In genomic region chr10:60778978-60779668, GRCh38 we compare ENCODE assay signal across 8 cellular contexts.
DNase-seq lines count a peak whose midpoint lies in the region; ATAC-seq and FAIRE-seq lines count a peak whose summit lies in the region.

No MANE protein-coding gene starts in this region.

- no peaks in the 10 kb centered on the region for H3K9me3 Mint-ChIP-seq in memory B cell

- H3K27me3 Mint-ChIP-seq in memory B cell: peaks cover 2% of the 10 kb centered on the region

- peak overlapping the region; percentile 88 to 100 (median 93) for H3K4me2 ChIP-seq in BLaER1 treated with 17β-estradiol and CSF1 and Interleukin-3, amounts not matched to agents 10 nM and 100 nM

- peak overlapping the region; percentile 91 for H3K4me3 Mint-ChIP-seq in memory B cell

- no peaks in the 10 kb centered on the region for H3K36me3 Mint-ChIP-seq in memory B cell

- ATAC-seq in HG03460 (IDR thresholded peaks at IDR 0.05; ENCODE audit: unreplicated experiment): peak; percentile 11
- peak; percentile 6 for ATAC-seq in memory B cell (ENCODE audit: low read depth)

- peaks cover 2% of the 10 kb centered on the region for H3K4me1 Mint-ChIP-seq in memory B cell

- 0 out of 22 replicates have a peak, but pooled peaks cover 0 to 5% (median 0%) of the 10 kb centered on the region in 11 experiments for H3K9me3 ChIP-seq in BLaER1 treated with 17β-estradiol and CSF1 and Interleukin-3, amounts not matched to agents 10 nM and 100 nM (replicated peaks in 1 of 11)
- H3K9me3 ChIP-seq in adipocyte (ENCODE audit: control insufficient read depth, low read length): no peaks in the 10 kb centered on the region

- H3K27me3 ChIP-seq in BLaER1 treated with 17β-estradiol and CSF1 and Interleukin-3, amounts not matched to agents 10 nM and 100 nM: no peaks in the 10 kb centered on the region
- H3K27me3 ChIP-seq in adipocyte (replicated peaks; ENCODE audit: control insufficient read depth, insufficient read depth, low read length): no peaks in the 10 kb centered on the region

- no peak for DNase-seq in GM19239 (ENCODE audit: insufficient read length, low spot score)
- no peak for DNase-seq in adipocyte (ENCODE audit: low read depth)
- no peak for DNase-seq in memory B cell (ENCODE audit: low spot score in 2 of 2)
- no peak for DNase-seq in GM19240 (ENCODE audit: insufficient read length, low spot score)
- no peak for DNase-seq in stimulated activated CD4-positive, alpha-beta T cell treated with anti-CD3 and anti-CD28 coated beads, Interleukin-4, amount 100 ng/mL, for 4 hours
- no peak for DNase-seq in HuH-7.5 (ENCODE audit: low spot score)

- peak overlapping the region; percentile 81 to 97 (median 94) for H3K9ac ChIP-seq in BLaER1 treated with 17β-estradiol and CSF1 and Interleukin-3, amounts not matched to agents 10 nM and 100 nM
- peak overlapping the region; percentile 52 for H3K9ac ChIP-seq in adipocyte (ENCODE audit: low read length)

- peaks cover 0 to 54% (median 12%) of the 10 kb centered on the region in 11 experiments; a peak in 12 of 22 replicates for H4K20me1 ChIP-seq in BLaER1 treated with 17β-estradiol and CSF1 and Interleukin-3, amounts not matched to agents 10 nM and 100 nM

- H3K4me3 ChIP-seq in BLaER1 treated with 17β-estradiol and CSF1 and Interleukin-3, amounts not matched to agents 10 nM and 100 nM: peak overlapping the region; percentile 77 to 94 (median 84)
- peak overlapping the region; percentile 91 for H3K4me3 ChIP-seq in adipocyte (ENCODE audit: low read length)

- H3K27ac ChIP-seq in BLaER1 treated with 17β-estradiol and CSF1 and Interleukin-3, amounts not matched to agents 10 nM and 100 nM: peak overlapping the region in 10 of 11 experiments; percentile 57 to 97 (median 92); a peak in 20 of 22 replicates

- H3K27ac Mint-ChIP-seq in memory B cell: no peak overlapping the region

- peaks cover 20 to 53% (median 29%) of the 10 kb centered on the region in 10 experiments for H3K4me1 ChIP-seq in BLaER1 treated with 17β-estradiol and CSF1 and Interleukin-3, amounts not matched to agents 10 nM and 100 nM
- H3K4me1 ChIP-seq in adipocyte (ENCODE audit: control insufficient read depth, insufficient read depth, low read length): peaks cover 11% of the 10 kb centered on the region

- peaks cover 0 to 44% (median 35%) of the 10 kb centered on the region in 11 experiments; a peak in 16 of 22 replicates for H3K36me3 ChIP-seq in BLaER1 treated with 17β-estradiol and CSF1 and Interleukin-3, amounts not matched to agents 10 nM and 100 nM
- no peaks in the 10 kb centered on the region for H3K36me3 ChIP-seq in adipocyte (ENCODE audit: control insufficient read depth, insufficient read depth, low read length, severe bottlenecking)

- FAIRE-seq in GM19239 (lab: Jason Lieb, UNC): peak; percentile 66
